ENCODE assay signal across 11 cellular contexts in the genomic region with DNA sequence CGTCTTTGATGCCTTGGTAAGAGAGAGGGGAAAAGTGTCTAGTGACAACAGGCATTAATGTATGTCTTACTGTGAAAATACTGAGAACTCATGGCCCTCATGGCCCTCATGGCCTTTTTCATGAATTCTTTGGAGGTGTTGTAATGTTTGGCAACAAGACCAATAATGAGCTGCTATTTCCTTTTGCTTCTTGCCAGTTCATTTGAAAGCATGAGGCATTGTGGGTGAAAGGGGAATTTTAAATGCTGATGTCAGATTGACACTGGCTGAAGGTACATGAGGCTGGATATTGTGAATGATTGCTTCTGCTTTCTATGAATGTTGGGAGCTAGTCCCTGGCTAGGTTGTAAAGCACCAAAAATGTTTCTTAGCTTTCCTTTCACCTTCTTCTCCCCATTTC.
DNase-seq lines count a peak whose midpoint lies in the region; ATAC-seq, FAIRE-seq and TF ChIP-seq lines count a peak whose summit lies in the region.
"Had no signal": no experiment of that assay in that cellular context is flagged by ENCODE, and none has a peak within 500 bp of the region (broad histone marks: within the 10 kb centered on the region; RNA-seq: fewer than 3 reads in every experiment).

No MANE protein-coding gene starts in this region.

- dilution Hi-C loops in keratinocyte (cut with MboI; ENCODE audit: extremely low pct_ligation_motif_present, low sequenced_read_pairs) = no loop called here

- H3K27me3 ChIP-seq in ACC112 (ENCODE audit: insufficient read depth, low read length) = no peaks in the 10 kb centered on the region
- H3K27me3 ChIP-seq in keratinocyte (ENCODE audit: control insufficient read depth, extremely low read depth, insufficient read depth, low read length) = no peaks in the 10 kb centered on the region

- no peaks in the 10 kb centered on the region for H3K36me3 Mint-ChIP-seq in progenitor cell of endocrine pancreas (ENCODE audit: insufficient read depth)

- DNase-seq in GM04504 (ENCODE audit: low read depth) = peak; percentile 58
- peak; percentile 79 for DNase-seq in astrocyte of the hippocampus (ENCODE audit: low read depth, low spot score)
- no peak for DNase-seq in keratinocyte (ENCODE audit: low read depth, low spot score)
- DNase-seq in pons (ENCODE audit: low spot score) = no peak
- no peak for DNase-seq in progenitor cell of endocrine pancreas (ENCODE audit: low spot score, unreplicated experiment)
- DNase-seq: NCI-H1092; stimulated activated CD4-positive, alpha-beta T cell treated with anti-CD3 and anti-CD28 coated beads, Interleukin-12 subunit alpha, Interleukin-12 subunit beta, amount 100 ng/mL, for 4 hours; T-helper 2 cell had no signal

- no peak overlapping the region for H3K4me2 ChIP-seq in keratinocyte (ENCODE audit: control insufficient read depth, extremely low read depth, insufficient read depth, low read depth, low read length)

- no peak for ATAC-seq in HG03280 (IDR thresholded peaks at IDR 0.05; ENCODE audit: unreplicated experiment)
- no peak for ATAC-seq in GM19035 (IDR thresholded peaks at IDR 0.05; ENCODE audit: unreplicated experiment)

- H3K36me3 ChIP-seq in ACC112 (ENCODE audit: insufficient read depth, low read length) (0 out of 2 replicates have a peak, but pooled peaks cover 2% of the 10 kb centered on the region), keratinocyte (ENCODE audit: control insufficient read depth in 2 of 2, extremely low read depth in 1 of 2, insufficient read depth in 2 of 2, low read length in 2 of 2) (no peaks in the 10 kb centered on the region)

- peak; percentile 9 for FAIRE-seq in keratinocyte (lab: Jason Lieb, UNC)

- H3K4me3 Mint-ChIP-seq in progenitor cell of endocrine pancreas (ENCODE audit: low read depth) = no peak overlapping the region

- TF ChIP-seq CTCF in keratinocyte (optimal IDR thresholded peaks at IDR 0.05 in 1 of 3, IDR thresholded peaks at IDR 0.05 in 1 of 3, conservative IDR thresholded peaks at IDR 0.05 in 1 of 3; ENCODE audit: extremely low read depth in 1 of 3, insufficient read depth in 2 of 3, low read length in 3 of 3) (no peak), progenitor cell of endocrine pancreas (IDR thresholded peaks at IDR 0.05; ENCODE audit: unreplicated experiment) (no peak)

- H3K4me3 ChIP-seq in ACC112 (ENCODE audit: low read depth, low read length) (no peak overlapping the region; the same call in 1 of the 2 replicates), keratinocyte (ENCODE audit: control insufficient read depth in 2 of 3, extremely low read depth in 1 of 3, insufficient read depth in 2 of 3, low read depth in 1 of 3, low read length in 3 of 3) (no peak overlapping the region)

- H3K27me3 Mint-ChIP-seq in progenitor cell of endocrine pancreas = peaks cover 54% of the 10 kb centered on the region

- H2AFZ ChIP-seq in ACC112 (ENCODE audit: low read length, unreplicated experiment) (no peak overlapping the region), keratinocyte (ENCODE audit: control insufficient read depth, low read length) (peak overlapping the region; percentile 32)

- H3K9me1 ChIP-seq in keratinocyte (ENCODE audit: control insufficient read depth, extremely low read depth, insufficient read depth, low read length) = no peaks in the 10 kb centered on the region

- H3K9ac ChIP-seq in keratinocyte (ENCODE audit: control insufficient read depth, extremely low read depth, insufficient read depth, low read length) = no peak overlapping the region

- H3K4me1 Mint-ChIP-seq in progenitor cell of endocrine pancreas (ENCODE audit: low read depth) = no peaks in the 10 kb centered on the region

- H3K27ac ChIP-seq in ACC112 (ENCODE audit: low read depth, low read length) = peak overlapping the region; percentile 61
- H3K27ac ChIP-seq in keratinocyte (ENCODE audit: control insufficient read depth, insufficient read depth, low read length) = no peak overlapping the region

- H4K20me1 ChIP-seq in keratinocyte (ENCODE audit: control insufficient read depth, extremely low read depth, insufficient read depth, low read length) = no peaks in the 10 kb centered on the region

- no peaks in the 10 kb centered on the region for H3K9me3 Mint-ChIP-seq in progenitor cell of endocrine pancreas (ENCODE audit: low read depth)

- no peaks in the 10 kb centered on the region for H3K9me3 ChIP-seq in keratinocyte (ENCODE audit: control insufficient read depth, low read depth, low read length)

- H3K27ac Mint-ChIP-seq in progenitor cell of endocrine pancreas = no peak overlapping the region

- H3K4me1 ChIP-seq in ACC112 (ENCODE audit: control insufficient read depth, insufficient read depth, low read length, unreplicated experiment) (peaks cover 37% of the 10 kb centered on the region), keratinocyte (ENCODE audit: control insufficient read depth, extremely low read depth, insufficient read depth, low read length) (peaks cover 15% of the 10 kb centered on the region)

- H3K79me2 ChIP-seq in ACC112 (ENCODE audit: control insufficient read depth, insufficient read depth, low read length, unreplicated experiment) (no peaks in the 10 kb centered on the region), keratinocyte (ENCODE audit: control insufficient read depth, insufficient read depth, low read length) (no peaks in the 10 kb centered on the region)

Comparison
In these comparisons a context has a peak if more than half of its experiments do, and no peak if none do; other contexts are left out.
1. DNase-seq: peak in GM04504 (single experiment) and astrocyte of the hippocampus (single experiment); none in keratinocyte (single experiment), pons (single experiment) and progenitor cell of endocrine pancreas (single experiment).